ENCODE assay signal across 1 cellular context in the genomic region with DNA sequence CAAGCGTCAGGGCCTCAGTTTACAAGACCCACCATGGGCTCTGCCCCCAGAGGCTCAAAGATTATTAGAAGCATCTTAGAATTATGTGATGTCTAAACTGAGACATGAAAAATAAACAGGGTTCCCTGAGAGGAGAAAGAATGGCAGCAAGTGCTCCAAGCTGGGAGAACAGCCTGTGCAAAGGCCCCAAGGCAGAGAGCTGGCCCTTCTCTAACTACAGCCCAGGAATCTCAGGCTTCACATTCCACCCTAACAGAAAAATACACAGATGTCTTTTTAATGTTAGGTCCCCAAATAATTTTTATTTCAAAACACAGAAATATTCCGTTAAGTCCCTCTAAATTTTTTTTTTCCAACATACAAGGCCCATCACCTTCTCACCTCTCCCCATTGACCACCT.
TF ChIP-seq lines count a peak whose summit lies in the region.

No MANE protein-coding gene starts in this region.

TF ChIP-seq in IMR-90, 13 proteins besides CTCF, POLR2A, EP300 and RAD21 (continued from another document):
- TF ChIP-seq RFX5 (IDR thresholded peaks at IDR 0.05; ENCODE audit: low read depth, low read length), result no peak
- no peak for TF ChIP-seq MXI1 (IDR thresholded peaks at IDR 0.05; ENCODE audit: borderline replicate concordance, low read depth, low read length)
- TF ChIP-seq MAZ (IDR thresholded peaks at IDR 0.05; ENCODE audit: borderline replicate concordance, low read depth, low read length), result no peak
- TF ChIP-seq MAFK (IDR thresholded peaks at IDR 0.05; ENCODE audit: low read depth, low read length), result no peak
- TF ChIP-seq FOS (IDR thresholded peaks at IDR 0.05; ENCODE audit: low read depth, low read length), result no peak
